8 cellular contexts compared by ENCODE assay signal in genomic region chr2:84302513-84303412, GRCh38.
A peak's percentile ranks its signal among the peaks of the same experiment; 100 is the strongest.
DNase-seq lines count a peak whose midpoint lies in the region; ATAC-seq and TF ChIP-seq lines count a peak whose summit lies in the region.

No MANE protein-coding gene starts in this region.

- DNase-seq in AG04450 (ENCODE audit: low read depth, low spot score) (no peak), GM12864 (ENCODE audit: low read depth) (peak; percentile 13), HCEC 1CT (peak; percentile 9), Kasumi-1 (lab: John Stamatoyannopoulos, UW) (peak; percentile 81 to 88), SKM-1 (lab: John Stamatoyannopoulos, UW; ENCODE audit: unreplicated experiment) (peak; percentile 84), cardiac fibroblast (ENCODE audit: low read depth in 2 of 2) (peak; percentile 60), left colon (peak in 1 of 2 donors; percentile 46), stromal cell of bone marrow (ENCODE audit: low read depth) (peak; percentile 17)

- H3K4me3 ChIP-seq in AG04450 (ENCODE audit: low read depth, low read length) (no peak overlapping the region), GM12864 (ENCODE audit: low read depth, low read length) (no peak overlapping the region), cardiac fibroblast (replicated peaks in 1 of 2; ENCODE audit: low read depth in 2 of 2, low read length in 2 of 2) (no peak overlapping the region)

- H3K9me3 ChIP-seq in AG04450 (ENCODE audit: control insufficient read depth, insufficient read depth, low read length): no peaks in the 10 kb centered on the region

- POLR2A ChIA-PET in AG04450 (lab: Yijun Ruan, JAX): no interaction called here

- H3K27ac ChIP-seq in AG04450 (ENCODE audit: low read depth, low read length): no peak overlapping the region

- peak; percentile 98 for ATAC-seq in left colon

- intact Hi-C loops in left colon (cut with DNase I, micrococcal nuclease): loop anchor here in 1 of 2 donors (5.0 kb wide), 1 partner anchor 275 kb away; no protein-coding TSS in a partner anchor

- CTCF ChIA-PET in AG04450 (lab: Charles Lee): interaction anchor here (0.6 to 3.3 kb wide), 9 partner anchors 11 to 286 kb away, joined by 3 to 38 read pairs (median 4); no protein-coding TSS in a partner anchor

- H3K27me3 ChIP-seq in AG04450 (ENCODE audit: control insufficient read depth, insufficient read depth, low read length): no peaks in the 10 kb centered on the region

- TF ChIP-seq CTCF in AG04450 (IDR thresholded peaks at IDR 0.05; ENCODE audit: low read depth, low read length) (peak; percentile 93), GM12864 (IDR thresholded peaks at IDR 0.05; ENCODE audit: low read depth, low read length, missing control alignments) (peak; percentile 95), cardiac fibroblast (IDR thresholded peaks at IDR 0.05; ENCODE audit: low read depth, low read length) (peak; percentile 89)
